ENCODE assay signal across 24 cellular contexts in genomic region chr7:64934478-64934877, GRCh38.
"Had no signal": no experiment of that assay in that cellular context is flagged by ENCODE, and none has a peak within 500 bp of the region (broad histone marks: within the 10 kb centered on the region; RNA-seq: fewer than 3 reads in every experiment).

No MANE protein-coding gene starts in this region.

- H2AFZ ChIP-seq: neural progenitor cell, parathyroid adenoma had no signal

- H3K36me3 ChIP-seq: ovary, thoracic aorta, thyroid gland, upper lobe of left lung, vagina had no signal

- H3K27me3 ChIP-seq: neural progenitor cell, ovary, stomach, thyroid gland, tibial nerve, upper lobe of left lung, vagina had no signal

- H3K9ac ChIP-seq: neural progenitor cell, parathyroid adenoma had no signal

- H3K4me3 ChIP-seq: neural progenitor cell, ovary, psoas muscle, skin epidermis, stomach, thoracic aorta, thyroid gland, tibial nerve, upper lobe of left lung, vagina had no signal

- FAIRE-seq: urothelium cell line had no signal

- H3K9me3 ChIP-seq: ovary, thyroid gland had no signal

- H3K27ac ChIP-seq: neural progenitor cell, ovary, parathyroid adenoma, psoas muscle, skin epidermis, stomach, thoracic aorta, thyroid gland, tibial nerve, upper lobe of left lung, vagina had no signal

- H3K4me2 ChIP-seq: neural progenitor cell had no signal

- H3K79me2 ChIP-seq: parathyroid adenoma had no signal

- H3K4me1 ChIP-seq: neural progenitor cell, parathyroid adenoma, psoas muscle, stomach, thyroid gland, tibial nerve, upper lobe of left lung, vagina had no signal

- ATAC-seq: natural killer cell; psoas muscle; right cardiac atrium; sciatic nerve; stimulated activated effector memory CD8-positive, alpha-beta T cell treated with anti-CD3 and anti-CD28 coated beads, Interleukin-12 subunit alpha, Interleukin-12 subunit beta, amount 100 ng/mL, for 72 hours; stimulated activated naive B cell treated with anti-CD40 and anti-IgM and Interleukin-4, amounts not matched to agents 10 μg/mL and 1 μg/mL and 100 μg/mL, for 72 hours had no signal

- DNase-seq: natural killer cell; occipital lobe; ovary; posterior cingulate gyrus; psoas muscle; right cardiac atrium; stimulated activated CD4-positive, alpha-beta T cell treated with anti-CD3 and anti-CD28 coated beads, Interleukin-15, amount 100 ng/mL, for 24 hours; stimulated activated CD4-positive, alpha-beta T cell treated with anti-CD3 and anti-CD28 coated beads, Interleukin-2, amount 100 ng/mL, for 24 hours; stimulated activated CD4-positive, alpha-beta T cell treated with anti-CD3 and anti-CD28 coated beads, Interleukin-2, amount 100 ng/mL, for 48 hours; stimulated activated CD4-positive, alpha-beta T cell treated with anti-CD3 and anti-CD28 coated beads, Interleukin-4, amount 100 ng/mL, for 24 hours; stimulated activated naive B cell treated with anti-CD40 and anti-IgM and Interleukin-4, amounts not matched to agents 10 μg/mL and 1 μg/mL and 100 μg/mL, for 72 hours; stimulated activated naive CD4-positive, alpha-beta T cell treated with Interleukin-2 at 50 U/mL for 16 hours; stomach; thyroid gland; upper lobe of left lung had no signal
